Comparison of ENCODE assay signal across 8 cellular contexts in genomic region chr7:158976468-158976848, GRCh38.
DNase-seq lines count a peak whose midpoint lies in the region; ATAC-seq and TF ChIP-seq lines count a peak whose summit lies in the region.

No MANE protein-coding gene starts in this region.

- H3K9me3 ChIP-seq in liver (ENCODE audit: control insufficient read depth in 4 of 4, low read length in 3 of 4) = peaks cover 3 to 4% (median 3%) of the 10 kb centered on the region in 4 donors

- intact Hi-C loops in activated T-helper 2 cell treated with anti-CD3 and anti-CD28 coated beads, Interferon-gamma antibody, Interleukin-2, Interleukin-4, amounts not matched to agents 10 μg/mL and 5 μg/mL and 100 μg/mL, durations not matched to agents 14 hours and 24 hours and 36 hours (cut with micrococcal nuclease) = loop anchor here (1.0 to 10.0 kb wide), 6 partner anchors 90 to 322 kb away; partner anchors contain the start of gene NCAPG2

- no peaks in the 10 kb centered on the region for H3K27me3 ChIP-seq in liver (ENCODE audit: control insufficient read depth in 4 of 4, insufficient read depth in 4 of 4, low read length in 3 of 4)

- H3K27ac ChIP-seq in liver (ENCODE audit: low read depth in 1 of 2, low read length in 2 of 2) = peak overlapping the region in 1 of 2 donors; percentile 49

- TF ChIP-seq CTCF in liver (IDR thresholded peaks at IDR 0.05; ENCODE audit: low read depth, low read length, missing input control) = no peak

- ATAC-seq in activated T-cell treated with anti-CD3 and anti-CD28 coated beads, Interleukin-2, amount 50 U/mL, for 72 hours (replicated peaks in 1 of 2) = peak; percentile 37 to 40
- peak; percentile 40 for ATAC-seq in HG03196 (IDR thresholded peaks at IDR 0.05; ENCODE audit: unreplicated experiment)

- H3K4me3 ChIP-seq in liver (ENCODE audit: low read depth in 1 of 3, low read length in 3 of 3) = peak overlapping the region; percentile 9 to 64 (median 53)

- peak in 1 of 2 donors; percentile 12 for DNase-seq in activated T-cell treated with anti-CD3 and anti-CD28 coated beads, Interleukin-2, amount 50 U/mL, for 72 hours
- DNase-seq in activated T-cell treated with anti-CD3 and anti-CD28 coated beads, Interleukin-2, amount 50 U/mL, for 48 hours = no peak
- DNase-seq in activated T-helper 2 cell treated with anti-CD3 and anti-CD28 coated beads, Interferon-gamma antibody, Interleukin-2, Interleukin-4, amounts not matched to agents 10 μg/mL and 5 μg/mL and 100 μg/mL, durations not matched to agents 14 hours and 24 hours and 36 hours (ENCODE audit: low spot score) = no peak
- DNase-seq in GOT3 (lab: John Stamatoyannopoulos, UW) (no peak), NK-92 (lab: John Stamatoyannopoulos, UW; ENCODE audit: unreplicated experiment) (no peak), NCI-H1417 (lab: John Stamatoyannopoulos, UW) (no peak)

- peaks cover 1 to 2% of the 10 kb centered on the region in 2 donors for H3K9me3 Mint-ChIP-seq in activated T-cell treated with anti-CD3 and anti-CD28 coated beads, Interleukin-2, amount 50 U/mL, for 72 hours
- H3K9me3 Mint-ChIP-seq in activated T-helper 2 cell treated with anti-CD3 and anti-CD28 coated beads, Interferon-gamma antibody, Interleukin-2, Interleukin-4, amounts not matched to agents 10 μg/mL and 5 μg/mL and 100 μg/mL, durations not matched to agents 14 hours and 24 hours and 36 hours = peaks cover 23% of the 10 kb centered on the region

- H3K9ac ChIP-seq in liver (ENCODE audit: low read depth in 1 of 2, low read length in 2 of 2) = peak overlapping the region in 1 of 2 donors; percentile 69

- peak overlapping the region; percentile 88 for H3K4me3 Mint-ChIP-seq in activated T-cell treated with anti-CD3 and anti-CD28 coated beads, Interleukin-2, amount 50 U/mL, for 72 hours
- peak overlapping the region; percentile 77 for H3K4me3 Mint-ChIP-seq in activated T-helper 2 cell treated with anti-CD3 and anti-CD28 coated beads, Interferon-gamma antibody, Interleukin-2, Interleukin-4, amounts not matched to agents 10 μg/mL and 5 μg/mL and 100 μg/mL, durations not matched to agents 14 hours and 24 hours and 36 hours (ENCODE audit: low read depth)

- H3K27me3 Mint-ChIP-seq in activated T-cell treated with anti-CD3 and anti-CD28 coated beads, Interleukin-2, amount 50 U/mL, for 72 hours (ENCODE audit: low read depth) = no peaks in the 10 kb centered on the region
- H3K27me3 Mint-ChIP-seq in activated T-helper 2 cell treated with anti-CD3 and anti-CD28 coated beads, Interferon-gamma antibody, Interleukin-2, Interleukin-4, amounts not matched to agents 10 μg/mL and 5 μg/mL and 100 μg/mL, durations not matched to agents 14 hours and 24 hours and 36 hours (ENCODE audit: low read depth) = no peaks in the 10 kb centered on the region

- H3K36me3 Mint-ChIP-seq in activated T-cell treated with anti-CD3 and anti-CD28 coated beads, Interleukin-2, amount 50 U/mL, for 72 hours (ENCODE audit: insufficient read depth in 2 of 2) = peaks cover 3 to 8% of the 10 kb centered on the region in 2 donors
- H3K36me3 Mint-ChIP-seq in activated T-helper 2 cell treated with anti-CD3 and anti-CD28 coated beads, Interferon-gamma antibody, Interleukin-2, Interleukin-4, amounts not matched to agents 10 μg/mL and 5 μg/mL and 100 μg/mL, durations not matched to agents 14 hours and 24 hours and 36 hours (ENCODE audit: low read depth) = no peaks in the 10 kb centered on the region

- peaks cover 0 to 7% (median 5%) of the 10 kb centered on the region in 4 donors for H3K4me1 ChIP-seq in liver (ENCODE audit: control insufficient read depth in 4 of 4, insufficient read depth in 4 of 4, low read length in 3 of 4)

- H3K36me3 ChIP-seq in liver (ENCODE audit: control insufficient read depth in 4 of 4, insufficient read depth in 3 of 4, low read depth in 1 of 4, low read length in 3 of 4) = no peaks in the 10 kb centered on the region

- H3K27ac Mint-ChIP-seq in activated T-cell treated with anti-CD3 and anti-CD28 coated beads, Interleukin-2, amount 50 U/mL, for 72 hours = peak overlapping the region; percentile 38
- peak overlapping the region; percentile 88 for H3K27ac Mint-ChIP-seq in activated T-helper 2 cell treated with anti-CD3 and anti-CD28 coated beads, Interferon-gamma antibody, Interleukin-2, Interleukin-4, amounts not matched to agents 10 μg/mL and 5 μg/mL and 100 μg/mL, durations not matched to agents 14 hours and 24 hours and 36 hours

- no peak for TF ChIP-seq RAD21 in liver (IDR thresholded peaks at IDR 0.05)

- peaks cover 25% of the 10 kb centered on the region for H3K4me1 Mint-ChIP-seq in activated T-cell treated with anti-CD3 and anti-CD28 coated beads, Interleukin-2, amount 50 U/mL, for 72 hours (ENCODE audit: low read depth)
- H3K4me1 Mint-ChIP-seq in activated T-helper 2 cell treated with anti-CD3 and anti-CD28 coated beads, Interferon-gamma antibody, Interleukin-2, Interleukin-4, amounts not matched to agents 10 μg/mL and 5 μg/mL and 100 μg/mL, durations not matched to agents 14 hours and 24 hours and 36 hours (ENCODE audit: low read depth) = peaks cover 17% of the 10 kb centered on the region

- 40% methylated on average over 5 of the region's 5 CpGs for WGBS in liver

TF ChIP-seq in liver, 16 proteins besides CTCF, POLR2A, EP300 and RAD21:
- TF ChIP-seq MAX (IDR thresholded peaks at IDR 0.05) = no peak
- TF ChIP-seq YY1 (IDR thresholded peaks at IDR 0.05) = no peak
- no peak for TF ChIP-seq NR2F2 (IDR thresholded peaks at IDR 0.05)
- TF ChIP-seq GABPA (IDR thresholded peaks at IDR 0.05 in 1 of 2, conservative IDR thresholded peaks at IDR 0.05 in 1 of 2) = no peak
- TF ChIP-seq HNF4G (IDR thresholded peaks at IDR 0.05) = no peak
TF ChIP-seq in liver: peak in this region for 0.
